ENCODE assay signal across 12 cellular contexts in the genomic region with DNA sequence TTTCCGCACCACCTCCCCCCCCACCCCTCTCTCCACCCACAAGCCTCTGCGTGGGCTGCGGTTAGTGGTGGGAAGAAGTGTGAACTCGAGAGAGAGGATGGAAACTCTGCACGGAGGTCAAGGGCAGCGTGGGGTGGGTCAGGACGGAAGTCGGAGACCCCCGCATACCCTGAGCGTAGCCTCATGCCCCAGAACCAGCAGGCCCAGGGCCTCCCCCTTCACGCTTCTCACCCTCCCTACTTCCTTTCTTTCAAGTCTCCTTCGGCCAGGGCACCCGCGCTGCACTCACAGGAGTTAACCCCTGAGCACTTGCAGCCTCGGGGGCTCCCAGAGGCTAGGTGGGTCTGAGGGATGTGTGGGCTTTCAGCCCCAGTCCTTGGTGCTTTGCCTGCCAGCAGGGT. TPM values are rescaled to one million over a fixed set of nuclear protein-coding genes. Genes with fewer than 3 reads are reported as not detected.
A peak's percentile ranks its signal among the peaks of the same experiment; 100 is the strongest.
DNase-seq lines count a peak whose midpoint lies in the region; ATAC-seq and TF ChIP-seq lines count a peak whose summit lies in the region.
"Had no signal": no experiment of that assay in that cellular context is flagged by ENCODE, and none has a peak within 500 bp of the region (broad histone marks: within the 10 kb centered on the region; RNA-seq: fewer than 3 reads in every experiment).

No MANE protein-coding gene starts in this region.

- H3K4me1 ChIP-seq in mucosa of descending colon (ENCODE audit: low read depth) (no peaks in the 10 kb centered on the region), esophagus squamous epithelium (peaks cover 0 to 43% (median 13%) of the 10 kb centered on the region in 3 donors)

- DNase-seq in stimulated activated CD4-positive, alpha-beta T cell treated with anti-CD3 and anti-CD28 coated beads, Interleukin-12 subunit alpha, Interleukin-12 subunit beta, amount 100 ng/mL, for 4 hours: peak; percentile 65
- no peak for DNase-seq in stimulated activated CD4-positive, alpha-beta T cell treated with anti-CD3 and anti-CD28 coated beads, Interleukin-2, amount 100 ng/mL, for 48 hours
- DNase-seq in activated CD8-positive, alpha-beta memory T cell treated with anti-CD3 and anti-CD28 coated beads, Interleukin-2, amount 50 U/mL, for 4 hours: peak; percentile 69
- DNase-seq in mucosa of descending colon (peak in 2 of 3 donors; percentile 42 to 72), esophagus squamous epithelium (lab: John Stamatoyannopoulos, UW) (no peak)

- H3K36me3 ChIP-seq in mucosa of descending colon (ENCODE audit: low read depth): no peaks in the 10 kb centered on the region
- H3K36me3 ChIP-seq in esophagus squamous epithelium: peaks cover 0 to 38% (median 0%) of the 10 kb centered on the region in 3 donors

- peak; percentile 27 for ATAC-seq in mucosa of descending colon
- ATAC-seq in GM21528 (IDR thresholded peaks at IDR 0.05; ENCODE audit: low FRiP score, unreplicated experiment): no peak
- no peak for ATAC-seq in GM19351 (IDR thresholded peaks at IDR 0.05; ENCODE audit: unreplicated experiment)
- ATAC-seq in GM18502 (IDR thresholded peaks at IDR 0.05; ENCODE audit: poor library complexity, unreplicated experiment): no peak
- ATAC-seq: HCT116 had no signal

- H3K27ac ChIP-seq in esophagus squamous epithelium: no peak overlapping the region

- intact Hi-C loops in mucosa of descending colon (cut with DNase I, micrococcal nuclease): no loop called here
- intact Hi-C loops in esophagus squamous epithelium (cut with DNase I): no loop called here

- no peaks in the 10 kb centered on the region for H3K9me3 ChIP-seq in mucosa of descending colon
- H3K9me3 ChIP-seq in esophagus squamous epithelium: no peaks in the 10 kb centered on the region

- H3K4me3 ChIP-seq in mucosa of descending colon (no peak overlapping the region), esophagus squamous epithelium (no peak overlapping the region)

- H3K27me3 ChIP-seq in esophagus squamous epithelium: no peaks in the 10 kb centered on the region

- TF ChIP-seq CTCF in mucosa of descending colon (IDR thresholded peaks at IDR 0.05) (no peak), esophagus squamous epithelium (IDR thresholded peaks at IDR 0.05) (no peak)

- WGBS in esophagus squamous epithelium, 2 donors: 44 to 82% methylated on average over 8 to 9 of the region's 15 CpGs

- TF ChIP-seq POLR2A in esophagus squamous epithelium (IDR thresholded peaks at IDR 0.05): no peak

RNA-seq across cellular contexts. Expression of a gene that starts 9.2 kb away (rescaled TPM):
- total RNA-seq in mucosa of descending colon (10 to 100 TPM in 1 of 3 donors, 1 to 10 TPM in 2; 2.3 to 20.3 (median 3.2) TPM), esophagus squamous epithelium (10 to 100 TPM in 2 of 4 donors, 1 to 10 TPM in 2; 3.1 to 12.7 (median 7.9) TPM)

RNA-seq across cellular contexts. Expression of a gene that starts 29.8 kb away (rescaled TPM):
- 1 to 10 TPM in 2 of 3 donors, under 1 TPM in 1; 0.72 to 1.2 (median 1.2) TPM for total RNA-seq in mucosa of descending colon
- 1 to 10 TPM in 3 of 4 donors, not detected in 1; 1.1 to 4.5 (median 2.9) TPM for total RNA-seq in esophagus squamous epithelium
- total RNA-seq: bronchial epithelial cell, fibroblast of villous mesenchyme, NCI-H460 had no signal

RNA-seq across cellular contexts. Expression of a gene that starts 53.5 kb away (rescaled TPM):
- 100 to 1,000 TPM; 162 to 269 (median 217) TPM for total RNA-seq in mucosa of descending colon
- total RNA-seq in esophagus squamous epithelium: 100 to 1,000 TPM; 148 to 233 (median 186) TPM

Comparison
In these comparisons a context has a peak if more than half of its experiments do, and no peak if none do; other contexts are left out.
1. DNase-seq: peak in stimulated activated CD4-positive, alpha-beta T cell treated with anti-CD3 and anti-CD28 coated beads, Interleukin-12 subunit alpha, Interleukin-12 subunit beta, amount 100 ng/mL, for 4 hours (single experiment), activated CD8-positive, alpha-beta memory T cell treated with anti-CD3 and anti-CD28 coated beads, Interleukin-2, amount 50 U/mL, for 4 hours (single experiment) and mucosa of descending colon (2 of 3); none in stimulated activated CD4-positive, alpha-beta T cell treated with anti-CD3 and anti-CD28 coated beads, Interleukin-2, amount 100 ng/mL, for 48 hours (0 of 2) and esophagus squamous epithelium (single experiment).